10 cellular contexts compared by ENCODE assay signal in genomic region chrX:22134681-22135080, GRCh38.
A peak's percentile ranks its signal among the peaks of the same experiment; 100 is the strongest.
DNase-seq lines count a peak whose midpoint lies in the region; ATAC-seq and TF ChIP-seq lines count a peak whose summit lies in the region.
"Had no signal": no experiment of that assay in that cellular context is flagged by ENCODE, and none has a peak within 500 bp of the region (broad histone marks: within the 10 kb centered on the region; RNA-seq: fewer than 3 reads in every experiment).

No MANE protein-coding gene starts in this region.

- peaks cover 4% of the 10 kb centered on the region for H3K27me3 ChIP-seq in adipocyte (replicated peaks; ENCODE audit: control insufficient read depth, insufficient read depth, low read length)
- H3K27me3 ChIP-seq in uterus = no peaks in the 10 kb centered on the region
- H3K27me3 ChIP-seq: neutrophil had no signal

- no peak overlapping the region for H2AFZ ChIP-seq in OCI-LY7 (ENCODE audit: low read length)

- POLR2A ChIA-PET in OCI-LY7 (lab: Charles Lee) = no interaction called here

- no peak overlapping the region for H3K4me3 ChIP-seq in adipocyte (ENCODE audit: low read length)
- no peak overlapping the region for H3K4me3 ChIP-seq in uterus
- H3K4me3 ChIP-seq in OCI-LY7 (ENCODE audit: low read depth, low read length, poor library complexity, severe bottlenecking) = no peak overlapping the region

- intact Hi-C loops in uterus (cut with DNase I; ENCODE audit: low total_unique reads) (no loop called here), OCI-LY7 (cut with micrococcal nuclease; ENCODE audit: unreplicated experiment) (no loop called here)

- CTCF ChIA-PET in OCI-LY7 (lab: Charles Lee; ENCODE audit: unreplicated experiment) = no interaction called here

- H3K9me2 ChIP-seq in OCI-LY7 (ENCODE audit: insufficient read depth, low read length) = no peaks in the 10 kb centered on the region

- no peak for ATAC-seq in HG02588 (IDR thresholded peaks at IDR 0.05; ENCODE audit: unreplicated experiment)

- DNase-seq in NCI-H82 (lab: John Stamatoyannopoulos, UW) (peak; percentile 24), NCI-H82 treated with DMSO at 0.1 percent for 48 hours (lab: John Stamatoyannopoulos, UW; ENCODE audit: unreplicated experiment) (no peak), adipocyte (ENCODE audit: low read depth) (peak; percentile 71), hepatic stellate cell (ENCODE audit: low spot score) (peak; percentile 37), uterus (no peak), OCI-LY7 (ENCODE audit: low spot score) (no peak), NCI-H1105 (lab: John Stamatoyannopoulos, UW) (no peak)
- DNase-seq: stimulated activated CD8-positive, alpha-beta memory T cell treated with anti-CD3 and anti-CD28 coated beads, Interleukin-4, amount 100 ng/mL, for 48 hours had no signal

- H3K4me1 ChIP-seq in adipocyte (ENCODE audit: control insufficient read depth, insufficient read depth, low read length) (peaks cover 18% of the 10 kb centered on the region), uterus (no peaks in the 10 kb centered on the region), OCI-LY7 (ENCODE audit: insufficient read depth, low read length, poor library complexity, severe bottlenecking) (no peaks in the 10 kb centered on the region)

- H3K36me3 ChIP-seq in adipocyte (ENCODE audit: control insufficient read depth, insufficient read depth, low read length, severe bottlenecking) (no peaks in the 10 kb centered on the region), uterus (no peaks in the 10 kb centered on the region), OCI-LY7 (ENCODE audit: insufficient read depth, low read length) (no peaks in the 10 kb centered on the region)
- H3K36me3 ChIP-seq: neutrophil had no signal

- no peaks in the 10 kb centered on the region for H4K20me1 ChIP-seq in OCI-LY7 (ENCODE audit: insufficient read depth, low read length)

- H3K4me2 ChIP-seq in OCI-LY7 (ENCODE audit: low read length) = no peak overlapping the region

- TF ChIP-seq CTCF in uterus (IDR thresholded peaks at IDR 0.05) (no peak), OCI-LY7 (conservative IDR thresholded peaks at IDR 0.05; ENCODE audit: low read length) (no peak)

- H3K79me2 ChIP-seq in OCI-LY7 (ENCODE audit: insufficient read depth, low read depth, low read length) = no peaks in the 10 kb centered on the region

- BruUV-seq in OCI-LY7 (replicated peaks; lab: Mats Ljungman, UMichigan) = no TSS peak

- H3K9me3 ChIP-seq in adipocyte (ENCODE audit: control insufficient read depth, low read length) = no peaks in the 10 kb centered on the region
- H3K9me3 ChIP-seq in uterus = no peaks in the 10 kb centered on the region
- H3K9me3 ChIP-seq in OCI-LY7 (ENCODE audit: low read length) = no peaks in the 10 kb centered on the region
- H3K9me3 ChIP-seq: neutrophil had no signal

- H3K9ac ChIP-seq in adipocyte (ENCODE audit: low read length) = no peak overlapping the region

- H3K27ac ChIP-seq in uterus = peak overlapping the region; percentile 54 to 68
- no peak overlapping the region for H3K27ac ChIP-seq in OCI-LY7 (ENCODE audit: low read depth, low read length, poor library complexity, severe bottlenecking)
- H3K27ac ChIP-seq: neutrophil had no signal

- TF ChIP-seq POLR2A in uterus (IDR thresholded peaks at IDR 0.05) = no peak

Comparison
In these comparisons a context has a peak if more than half of its experiments do, and no peak if none do; other contexts are left out.
1. DNase-seq: peak in NCI-H82 (single experiment), adipocyte (single experiment) and hepatic stellate cell (single experiment); none in NCI-H82 treated with DMSO at 0.1 percent for 48 hours (single experiment), uterus (0 of 2), OCI-LY7 (single experiment) and NCI-H1105 (single experiment).